ENCODE assay signal across 8 cellular contexts in the genomic region with DNA sequence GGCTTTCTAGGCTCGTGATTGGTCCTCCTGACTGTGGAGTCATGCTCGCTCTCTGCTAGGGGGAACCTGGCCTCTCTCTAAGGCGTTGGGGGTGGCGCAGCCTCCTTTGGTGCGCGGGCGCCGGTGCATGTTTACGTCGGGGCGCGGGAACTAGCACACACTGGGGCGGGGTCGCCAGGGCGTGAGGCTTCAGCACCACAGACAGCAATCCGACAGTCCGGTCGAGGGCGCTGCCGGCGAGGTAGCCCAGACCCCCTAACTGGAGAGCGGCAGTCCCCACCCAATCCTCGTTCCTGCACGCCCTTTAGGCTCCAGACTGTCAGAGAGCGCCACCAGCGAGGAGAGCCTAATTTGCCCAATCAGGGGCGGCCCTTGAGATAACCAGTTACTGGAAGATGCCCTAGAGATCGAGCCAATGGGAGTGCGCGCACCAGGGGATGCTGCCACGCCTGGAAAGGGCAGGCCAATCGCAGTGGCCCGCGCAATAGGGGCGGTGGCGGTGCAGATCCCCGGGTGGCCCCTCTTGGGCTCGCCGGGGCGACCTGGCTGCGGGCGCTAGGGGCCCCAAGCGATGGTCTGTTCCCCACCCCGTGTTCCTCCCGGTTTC. TPM values are rescaled to one million over a fixed set of nuclear protein-coding genes. Genes with fewer than 3 reads are reported as not detected.
DNase-seq lines count a peak whose midpoint lies in the region; ATAC-seq and TF ChIP-seq lines count a peak whose summit lies in the region.

No MANE protein-coding gene starts in this region.

- H3K27me3 ChIP-seq in colonic mucosa (peaks cover 39% of the 10 kb centered on the region), left lung (peaks cover 38 to 69% of the 10 kb centered on the region in 2 donors)

- peak overlapping the region; percentile 22 for H3K4me3 ChIP-seq in colonic mucosa
- peak overlapping the region; percentile 13 to 43 for H3K4me3 ChIP-seq in left lung

- intact Hi-C loops in colonic mucosa (cut with DNase I) = no loop called here
- intact Hi-C loops in left lung (cut with DNase I) = no loop called here

- TF ChIP-seq CTCF in colonic mucosa (IDR thresholded peaks at IDR 0.05) (no peak), left lung (IDR thresholded peaks at IDR 0.05) (no peak)

- H3K4me1 ChIP-seq in colonic mucosa (peaks cover 15% of the 10 kb centered on the region), left lung (peaks cover 19 to 44% of the 10 kb centered on the region in 2 donors)

- ATAC-seq in HG03139 (IDR thresholded peaks at IDR 0.05; ENCODE audit: unreplicated experiment) = peak; percentile 49
- ATAC-seq in left lung = peak; percentile 73

- no peak overlapping the region for H3K27ac ChIP-seq in colonic mucosa
- no peak overlapping the region for H3K27ac ChIP-seq in left lung

- peak; percentile 18 for DNase-seq in activated gamma-delta T cell treated with Interleukin-2 at 50 U/mL for 16 hours
- no peak for DNase-seq in activated gamma-delta T cell (lab: John Stamatoyannopoulos, UW)
- peak; percentile 79 for DNase-seq in NCI-H345 (lab: John Stamatoyannopoulos, UW)
- DNase-seq in activated CD4-positive, CD25-positive, alpha-beta regulatory T cell treated with anti-CD3 and anti-CD28 coated beads, Interleukin-2, amount 50 U/mL, for 72 hours = peak; percentile 63
- peak; percentile 51 for DNase-seq in colonic mucosa
- DNase-seq in left lung = peak; percentile 65 to 81
- DNase-seq in stimulated activated CD4-positive, alpha-beta T cell treated with anti-CD3 and anti-CD28 coated beads, Interleukin-4, amount 100 ng/mL, for 48 hours (ENCODE audit: low read depth in 2 of 2) = peak; percentile 74 to 78

- no peak overlapping the region for H3K9ac ChIP-seq in colonic mucosa (ENCODE audit: low read depth in 2 of 2, low read length in 2 of 2)

- no peaks in the 10 kb centered on the region for H3K9me3 ChIP-seq in colonic mucosa
- H3K9me3 ChIP-seq in left lung = no peaks in the 10 kb centered on the region

- H3K36me3 ChIP-seq in colonic mucosa = no peaks in the 10 kb centered on the region
- peaks cover 0 to 23% of the 10 kb centered on the region in 2 donors for H3K36me3 ChIP-seq in left lung

RNA-seq across cellular contexts. Expression of gene ELAVL3, which starts 1.0 kb away (rescaled TPM):
- under 1 TPM; 0.25 to 0.50 TPM for total RNA-seq in colonic mucosa
- total RNA-seq in left lung = under 1 TPM in 1 of 2 donors, not detected in 1; 0.21 TPM

RNA-seq across cellular contexts. Expression of gene ZNF653, which starts 23.8 kb away (rescaled TPM):
- 10 to 100 TPM; 10.6 to 14.2 TPM for total RNA-seq in colonic mucosa
- 1 to 10 TPM; 7.7 to 8.4 TPM for total RNA-seq in left lung

RNA-seq across cellular contexts. Expression of gene PRKCSH, which starts 46.4 kb away (rescaled TPM):
- 100 to 1,000 TPM; 308 to 434 TPM for total RNA-seq in colonic mucosa
- total RNA-seq in left lung = 100 to 1,000 TPM; 286 to 303 TPM

RNA-seq across cellular contexts. Expression of gene ODAD3, which starts 47.0 kb away (rescaled TPM):
- total RNA-seq in colonic mucosa (under 1 TPM in 1 of 2 donors, not detected in 1; 0.22 TPM), left lung (1 to 10 TPM in 1 of 2 donors, under 1 TPM in 1; 0.55 to 2.1 TPM)

RNA-seq across cellular contexts. Expression of gene ECSIT, which starts 47.1 kb away (rescaled TPM):
- total RNA-seq in colonic mucosa = 100 to 1,000 TPM in 1 of 2 donors, 10 to 100 TPM in 1; 62.8 to 124 TPM
- total RNA-seq in left lung = 10 to 100 TPM; 37.4 to 44.6 TPM
